ENCODE assay signal across 20 cellular contexts in genomic region chr9:115373710-115374045, GRCh38.
DNase-seq lines count a peak whose midpoint lies in the region; ATAC-seq, FAIRE-seq and TF ChIP-seq lines count a peak whose summit lies in the region.
"Had no signal": no experiment of that assay in that cellular context is flagged by ENCODE, and none has a peak within 500 bp of the region (broad histone marks: within the 10 kb centered on the region; RNA-seq: fewer than 3 reads in every experiment).

No MANE protein-coding gene starts in this region.

- DNase-seq in body of pancreas = no peak
- DNase-seq in pancreas = no peak
- DNase-seq in left lobe of liver (ENCODE audit: low spot score) = no peak
- DNase-seq in Right ventricle myocardium inferior (ENCODE audit: missing footprints) = no peak
- DNase-seq in stimulated activated naive CD8-positive, alpha-beta T cell treated with anti-CD3 and anti-CD28 coated beads, Interleukin-15, Interleukin-2, amounts not matched to agents 100 U/mL and 50 U/mL, for 24 hours = no peak
- DNase-seq in activated CD4-positive, alpha-beta T cell treated with anti-CD3 and anti-CD28 coated beads, Interleukin-2, amount 10 ng/mL, durations not matched to agents 24 days and 14 days = no peak
- DNase-seq: activated CD8-positive, alpha-beta memory T cell treated with anti-CD3 and anti-CD28 coated beads, Interleukin-2, amount 50 U/mL, for 48 hours; activated gamma-delta T cell; effector CD4-positive, alpha-beta T cell; heart right ventricle; Karpas-422; NCI-H1092 treated with DMSO at 0.1 percent for 48 hours; nephron progenitor cell; OCI-M1; stimulated activated CD4-positive, alpha-beta T cell treated with anti-CD3 and anti-CD28 coated beads, Interleukin-12 subunit alpha, Interleukin-12 subunit beta, amount 100 ng/mL, for 4 hours had no signal

- H3K27me3 ChIP-seq in body of pancreas = no peaks in the 10 kb centered on the region
- no peaks in the 10 kb centered on the region for H3K27me3 ChIP-seq in pancreas
- H3K27me3 ChIP-seq: heart right ventricle had no signal

- H3K4me3 ChIP-seq in body of pancreas = no peak overlapping the region
- no peak overlapping the region for H3K4me3 ChIP-seq in pancreas
- H3K4me3 ChIP-seq: GM23338, heart right ventricle had no signal

- H3K4me3 Mint-ChIP-seq in activated CD4-positive, alpha-beta T cell treated with anti-CD3 and anti-CD28 coated beads, Interleukin-2, amount 10 ng/mL, durations not matched to agents 24 days and 14 days = no peak overlapping the region
- H3K4me3 Mint-ChIP-seq: central memory CD8-positive, alpha-beta T cell; GM23338; nephron progenitor cell had no signal

- H3K36me3 ChIP-seq in body of pancreas (replicated peaks in 1 of 2; ENCODE audit: insufficient read depth in 1 of 2, low read depth in 2 of 2) = no peaks in the 10 kb centered on the region
- no peaks in the 10 kb centered on the region for H3K36me3 ChIP-seq in pancreas
- H3K36me3 ChIP-seq: heart right ventricle had no signal

- H3K27ac ChIP-seq in body of pancreas = peak overlapping the region in 1 of 4 donors; percentile 8
- H3K27ac ChIP-seq in pancreas = peak overlapping the region in 2 of 4 donors; percentile 32 to 54
- H3K27ac ChIP-seq: heart right ventricle had no signal

- no peaks in the 10 kb centered on the region for H3K9me3 ChIP-seq in body of pancreas
- no peaks in the 10 kb centered on the region for H3K9me3 ChIP-seq in pancreas

- H3K36me3 Mint-ChIP-seq in activated CD4-positive, alpha-beta T cell treated with anti-CD3 and anti-CD28 coated beads, Interleukin-2, amount 10 ng/mL, durations not matched to agents 24 days and 14 days (ENCODE audit: low read depth) = no peaks in the 10 kb centered on the region

- H3K9me3 Mint-ChIP-seq in activated CD4-positive, alpha-beta T cell treated with anti-CD3 and anti-CD28 coated beads, Interleukin-2, amount 10 ng/mL, durations not matched to agents 24 days and 14 days = no peaks in the 10 kb centered on the region

- H3K27me3 Mint-ChIP-seq in activated CD4-positive, alpha-beta T cell treated with anti-CD3 and anti-CD28 coated beads, Interleukin-2, amount 10 ng/mL, durations not matched to agents 24 days and 14 days = no peaks in the 10 kb centered on the region

- no peak overlapping the region for H3K27ac Mint-ChIP-seq in activated CD4-positive, alpha-beta T cell treated with anti-CD3 and anti-CD28 coated beads, Interleukin-2, amount 10 ng/mL, durations not matched to agents 24 days and 14 days
- H3K27ac Mint-ChIP-seq: nephron progenitor cell had no signal

- H3K4me1 Mint-ChIP-seq in activated CD4-positive, alpha-beta T cell treated with anti-CD3 and anti-CD28 coated beads, Interleukin-2, amount 10 ng/mL, durations not matched to agents 24 days and 14 days = no peaks in the 10 kb centered on the region
- H3K4me1 Mint-ChIP-seq: central memory CD8-positive, alpha-beta T cell had no signal

- TF ChIP-seq CTCF in body of pancreas (IDR thresholded peaks at IDR 0.05) (no peak), pancreas (IDR thresholded peaks at IDR 0.05) (no peak)

- ATAC-seq in GM19438 (IDR thresholded peaks at IDR 0.05; ENCODE audit: low read depth, unreplicated experiment) (peak; percentile 35), HG03460 (IDR thresholded peaks at IDR 0.05; ENCODE audit: unreplicated experiment) (peak; percentile 16), body of pancreas (peak; percentile 45), pancreas (peak in 3 of 4 donors; percentile 6 to 70 (median 49)), left lobe of liver (no peak), Right ventricle myocardium inferior (no peak)
- no peak for ATAC-seq in stimulated activated naive CD8-positive, alpha-beta T cell treated with anti-CD3 and anti-CD28 coated beads, Interleukin-15, Interleukin-2, amounts not matched to agents 100 U/mL and 50 U/mL, for 24 hours
- ATAC-seq: GM23338, heart right ventricle had no signal

- no peak for TF ChIP-seq POLR2A in body of pancreas (IDR thresholded peaks at IDR 0.05)

- intact Hi-C loops in body of pancreas (cut with DNase I) = no loop called here
- intact Hi-C loops in pancreas (cut with DNase I) = no loop called here
- intact Hi-C loops in Right ventricle myocardium inferior (cut with DNase I) = no loop called here
- intact Hi-C loops in activated CD4-positive, alpha-beta T cell treated with anti-CD3 and anti-CD28 coated beads, Interleukin-2, amount 10 ng/mL, durations not matched to agents 24 days and 14 days (cut with micrococcal nuclease) = no loop called here

- H3K4me1 ChIP-seq in body of pancreas = no peaks in the 10 kb centered on the region
- H3K4me1 ChIP-seq in pancreas = no peaks in the 10 kb centered on the region
- H3K4me1 ChIP-seq: heart right ventricle had no signal

- no peak for FAIRE-seq in pancreas (lab: Jason Lieb, UNC)
- FAIRE-seq: islet of Langerhans had no signal

Comparison
In these comparisons a context has a peak if more than half of its experiments do, and no peak if none do; other contexts are left out.
1. ATAC-seq: peak in GM19438 (single experiment), HG03460 (single experiment), body of pancreas (single experiment) and pancreas (3 of 4); none in left lobe of liver (single experiment), Right ventricle myocardium inferior (single experiment) and stimulated activated naive CD8-positive, alpha-beta T cell treated with anti-CD3 and anti-CD28 coated beads, Interleukin-15, Interleukin-2, amounts not matched to agents 100 U/mL and 50 U/mL, for 24 hours (single experiment).